ENCODE assay signal across 22 cellular contexts in the genomic region with DNA sequence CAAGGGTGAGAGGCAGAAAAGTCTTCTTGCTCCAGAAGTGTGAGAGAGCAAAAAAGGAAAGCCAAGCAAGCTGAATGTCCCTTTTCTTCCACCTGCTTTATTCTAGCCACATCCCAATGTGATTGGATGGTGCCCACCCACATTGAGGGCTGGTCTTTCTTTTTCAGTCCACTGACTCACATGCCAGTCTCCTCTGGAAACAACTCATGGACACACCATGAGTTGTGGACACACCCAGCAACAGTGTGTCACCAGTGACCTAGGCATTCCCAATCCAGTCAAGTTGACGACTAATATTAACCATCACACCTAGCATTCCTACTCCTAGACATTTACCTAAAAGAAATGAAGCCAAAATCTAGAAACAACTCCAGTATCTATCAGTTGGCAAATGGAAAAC.
"Had no signal": no experiment of that assay in that cellular context is flagged by ENCODE, and none has a peak within 500 bp of the region (broad histone marks: within the 10 kb centered on the region; RNA-seq: fewer than 3 reads in every experiment).

No MANE protein-coding gene starts in this region.

- H3K27ac Mint-ChIP-seq: natural killer cell; progenitor cell of endocrine pancreas; stimulated activated effector memory CD8-positive, alpha-beta T cell treated with anti-CD3 and anti-CD28 coated beads, Interleukin-12 subunit alpha, Interleukin-12 subunit beta, amount 100 ng/mL, for 72 hours; type B pancreatic cell had no signal

- DNase-seq: cerebellar nuclear complex; colonic mucosa; dermis blood vessel endothelial cell; glutamatergic neuron; islet precursor cell; left ventricle myocardium inferior; lower lobe of right lung; mesenchymal stem cell; natural killer cell; nucleus accumbens; ovary; right cardiac atrium; stimulated activated CD4-positive, alpha-beta T cell treated with anti-CD3 and anti-CD28 coated beads, Interleukin-2, amount 100 ng/mL, for 48 hours; stimulated activated naive CD8-positive, alpha-beta T cell treated with anti-CD3 and anti-CD28 coated beads, Interleukin-15, Interleukin-2, amounts not matched to agents 100 U/mL and 50 U/mL, for 24 hours; thyroid gland had no signal

- H3K4me3 ChIP-seq: colonic mucosa, gastroesophageal sphincter, left ventricle myocardium inferior, lower lobe of right lung, ovary, smooth muscle cell, suprapubic skin, thyroid gland had no signal

- H3K27me3 Mint-ChIP-seq: progenitor cell of endocrine pancreas, type B pancreatic cell had no signal

- H3K27me3 ChIP-seq: colonic mucosa, gastroesophageal sphincter, ovary, suprapubic skin, thyroid gland had no signal

- H3K36me3 ChIP-seq: colonic mucosa, gastroesophageal sphincter, left ventricle myocardium inferior, lower lobe of right lung, ovary, suprapubic skin, thyroid gland had no signal

- H3K4me2 ChIP-seq: smooth muscle cell had no signal

- H3K27ac ChIP-seq: colonic mucosa, gastroesophageal sphincter, left ventricle myocardium inferior, lower lobe of right lung, ovary, suprapubic skin, thyroid gland had no signal

- H3K4me1 Mint-ChIP-seq: natural killer cell; stimulated activated effector memory CD8-positive, alpha-beta T cell treated with anti-CD3 and anti-CD28 coated beads, Interleukin-12 subunit alpha, Interleukin-12 subunit beta, amount 100 ng/mL, for 72 hours had no signal

- H3K4me3 Mint-ChIP-seq: natural killer cell; neural crest cell; stimulated activated effector memory CD8-positive, alpha-beta T cell treated with anti-CD3 and anti-CD28 coated beads, Interleukin-12 subunit alpha, Interleukin-12 subunit beta, amount 100 ng/mL, for 72 hours; type B pancreatic cell had no signal

- H3K9me3 ChIP-seq: colonic mucosa, gastroesophageal sphincter, lower lobe of right lung, ovary, thyroid gland had no signal

- H3K4me1 ChIP-seq: colonic mucosa, gastroesophageal sphincter, suprapubic skin, thyroid gland had no signal

- H3K36me3 Mint-ChIP-seq: natural killer cell; stimulated activated effector memory CD8-positive, alpha-beta T cell treated with anti-CD3 and anti-CD28 coated beads, Interleukin-12 subunit alpha, Interleukin-12 subunit beta, amount 100 ng/mL, for 72 hours had no signal
